In the genomic region with DNA sequence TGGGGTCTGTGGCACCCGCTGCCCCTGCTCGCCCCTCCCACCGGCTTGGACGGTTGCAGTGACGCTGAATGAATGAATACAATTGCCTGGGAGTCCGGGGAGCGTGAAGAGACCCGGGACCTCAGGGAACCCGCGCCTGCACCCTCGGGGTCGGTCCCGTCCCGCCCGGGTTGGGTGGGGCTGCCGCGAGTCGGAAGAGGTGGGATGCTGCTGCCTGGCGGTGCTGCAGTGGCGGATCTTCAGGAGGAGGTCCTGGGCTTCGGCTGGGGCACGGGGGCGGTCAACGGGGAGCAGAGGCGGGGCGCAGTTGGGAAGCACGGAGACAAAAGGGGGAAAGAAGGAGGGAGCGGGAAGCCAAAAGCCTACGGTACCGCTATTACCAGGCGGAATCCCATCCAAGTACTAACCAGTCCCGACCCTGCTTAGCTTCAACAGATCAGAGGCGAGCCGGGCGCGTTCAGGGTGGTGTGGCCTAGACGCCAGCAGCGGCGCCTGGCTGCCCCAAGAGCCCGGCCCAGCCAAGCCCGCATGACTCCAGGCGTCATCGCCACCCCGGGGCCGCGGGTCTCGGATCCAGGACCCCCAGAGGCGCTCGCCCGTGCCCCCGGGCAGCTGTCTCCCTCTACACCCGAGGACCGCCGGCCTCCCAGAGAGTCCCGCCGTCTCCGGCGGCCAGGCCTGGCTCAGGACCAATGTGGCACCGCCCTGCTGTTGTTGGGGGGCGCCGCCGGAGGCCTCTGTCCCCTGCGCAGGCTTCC, we compare ENCODE assay signal across 8 cellular contexts.
DNase-seq lines count a peak whose midpoint lies in the region; ATAC-seq and TF ChIP-seq lines count a peak whose summit lies in the region.
"Not testable (repeated sequence)": the region's sequence is repeated elsewhere in the genome, so short reads cannot be mapped to it uniquely, and the experiment has no call there.

No MANE protein-coding gene starts in this region.

- peaks cover 84% of the 10 kb centered on the region for H3K27me3 Mint-ChIP-seq in WTC11 (ENCODE audit: low read depth)
- peaks cover 56% of the 10 kb centered on the region for H3K27me3 Mint-ChIP-seq in osteocyte (ENCODE audit: unreplicated experiment)

- H3K4me3 ChIP-seq in right atrium auricular region: peak overlapping the region; percentile 42 to 53
- peak overlapping the region; percentile 58 to 69 for H3K4me3 ChIP-seq in testis

- in situ Hi-C loops in T47D (cut with HindIII; ENCODE audit: low pct_unique_long_range_greater_than_20kb, low sequenced_read_pairs): not testable (repeated sequence)

- H3K9me3 ChIP-seq in right atrium auricular region, testis: not testable (repeated sequence)

- ATAC-seq in GM21737 (IDR thresholded peaks at IDR 0.05; ENCODE audit: unreplicated experiment) (peak; percentile 100), HG03571 (IDR thresholded peaks at IDR 0.05; ENCODE audit: unreplicated experiment) (peak; percentile 100), WTC11 (peak; percentile 97)

- DNase-seq in WTC11 (ENCODE audit: low spot score) (peak; percentile 89), T47D (ENCODE audit: low read depth in 1 of 2, low spot score in 1 of 2) (peak; percentile 36 to 57), right atrium auricular region (ENCODE audit: low spot score) (peak; percentile 86), osteocyte (ENCODE audit: extremely low spot score, unreplicated experiment) (peak; percentile 95), testis (peak; percentile 86)

- 5 to 6% methylated on average over 63 of the region's 63 CpGs for WGBS in testis, 2 donors

- H3K27me3 ChIP-seq in right atrium auricular region: peaks cover 17 to 28% of the 10 kb centered on the region in 2 donors
- not testable (repeated sequence) for H3K27me3 ChIP-seq in testis

- not testable (repeated sequence) for H3K27ac Mint-ChIP-seq in WTC11; osteocyte (ENCODE audit: unreplicated experiment)

- H3K4me1 ChIP-seq in right atrium auricular region: peaks cover 0 to 40% of the 10 kb centered on the region in 2 donors
- not testable (repeated sequence) for H3K4me1 ChIP-seq in testis

- H3K4me1 Mint-ChIP-seq in WTC11 (peaks cover 26% of the 10 kb centered on the region), osteocyte (ENCODE audit: unreplicated experiment) (peaks cover 28% of the 10 kb centered on the region)

- intact Hi-C loops in testis (cut with DNase I; ENCODE audit: low total_unique reads): not testable (repeated sequence)

- H3K9me3 Mint-ChIP-seq in WTC11; osteocyte (ENCODE audit: unreplicated experiment): not testable (repeated sequence)

- peak overlapping the region; percentile 79 to 80 for H3K27ac ChIP-seq in right atrium auricular region
- peak overlapping the region; percentile 64 to 76 for H3K27ac ChIP-seq in testis

- not testable (repeated sequence) for H3K36me3 Mint-ChIP-seq in WTC11; osteocyte (ENCODE audit: unreplicated experiment)

- not testable (repeated sequence) for TF ChIP-seq POLR2A in testis (IDR thresholded peaks at IDR 0.05)

- CTCF ChIA-PET in WTC11 (lab: Charles Lee): interaction anchor here (1.2 kb wide), 1 partner anchor 1015 kb away, joined by 5 read pairs; no protein-coding TSS in a partner anchor

- POLR2A ChIA-PET in WTC11 (lab: Charles Lee): not testable (repeated sequence)

- H3K4me3 Mint-ChIP-seq in WTC11 (peak overlapping the region; percentile 78), osteocyte (ENCODE audit: unreplicated experiment) (peak overlapping the region; percentile 66)

- not testable (repeated sequence) for H3K36me3 ChIP-seq in right atrium auricular region; testis (ENCODE audit: low read depth, missing control alignments)

- TF ChIP-seq CTCF in GM12873 (IDR thresholded peaks at IDR 0.05; ENCODE audit: insufficient read depth, low read depth, low read length, missing control alignments) (peak; percentile 35), right atrium auricular region (IDR thresholded peaks at IDR 0.05) (peak in 1 of 2 donors; percentile 34), osteocyte (IDR thresholded peaks at IDR 0.05) (peak; percentile 12)
- TF ChIP-seq CTCF in WTC11 (IDR thresholded peaks at IDR 0.05); testis (IDR thresholded peaks at IDR 0.05): not testable (repeated sequence)

TF ChIP-seq in WTC11, 78 proteins besides CTCF, POLR2A, EP300 and RAD21:
- TF ChIP-seq, protein P1, sequence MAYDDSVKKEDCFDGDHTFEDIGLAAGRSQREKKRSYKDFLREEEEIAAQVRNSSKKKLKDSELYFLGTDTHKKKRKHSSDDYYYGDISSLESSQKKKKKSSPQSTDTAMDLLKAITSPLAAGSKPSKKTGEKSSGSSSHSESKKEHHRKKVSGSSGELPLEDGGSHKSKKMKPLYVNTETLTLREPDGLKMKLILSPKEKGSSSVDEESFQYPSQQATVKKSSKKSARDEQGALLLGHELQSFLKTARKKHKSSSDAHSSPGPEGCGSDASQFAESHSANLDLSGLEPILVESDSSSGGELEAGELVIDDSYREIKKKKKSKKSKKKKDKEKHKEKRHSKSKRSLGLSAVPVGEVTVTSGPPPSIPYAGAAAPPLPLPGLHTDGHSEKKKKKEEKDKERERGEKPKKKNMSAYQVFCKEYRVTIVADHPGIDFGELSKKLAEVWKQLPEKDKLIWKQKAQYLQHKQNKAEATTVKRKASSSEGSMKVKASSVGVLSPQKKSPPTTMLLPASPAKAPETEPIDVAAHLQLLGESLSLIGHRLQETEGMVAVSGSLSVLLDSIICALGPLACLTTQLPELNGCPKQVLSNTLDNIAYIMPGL (CRISPR knock-in tag; IDR thresholded peaks at IDR 0.05): peak; percentile 61; the same call in 1 of the 2 replicates
- TF ChIP-seq ZNF423 (CRISPR knock-in tag; IDR thresholded peaks at IDR 0.05): peak; percentile 62; the same call in 1 of the 2 replicates
TF ChIP-seq in WTC11: peak in this region for 2; not testable (repeated sequence) for 76.

Comparison
In these comparisons a context has a peak if more than half of its experiments do, and no peak if none do; other contexts are left out.
1. Peak in every context shown above with its lines: DNase-seq, ATAC-seq, H3K4me3 ChIP-seq and H3K27ac ChIP-seq.